Comparison of ENCODE assay signal across 10 cellular contexts in genomic region chr7:151008143-151008510, GRCh38. TPM values are rescaled to one million over a fixed set of nuclear protein-coding genes. Genes with fewer than 3 reads are reported as not detected.
DNase-seq lines count a peak whose midpoint lies in the region; ATAC-seq and TF ChIP-seq lines count a peak whose summit lies in the region.
"Had no signal": no experiment of that assay in that cellular context is flagged by ENCODE, and none has a peak within 500 bp of the region (broad histone marks: within the 10 kb centered on the region; RNA-seq: fewer than 3 reads in every experiment).

No MANE protein-coding gene starts in this region.

- ATAC-seq in activated naive CD8-positive, alpha-beta T cell treated with anti-CD3 and anti-CD28 coated beads, Interleukin-2, amount 50 U/mL, for 24 hours = no peak
- ATAC-seq in GM18907 (IDR thresholded peaks at IDR 0.05; ENCODE audit: unreplicated experiment) = no peak

- H3K4me1 ChIP-seq in ACC112 (ENCODE audit: control insufficient read depth, insufficient read depth, low read length, unreplicated experiment) (peaks cover 11% of the 10 kb centered on the region), liver (ENCODE audit: control insufficient read depth in 4 of 4, insufficient read depth in 4 of 4, low read length in 3 of 4) (peaks cover 2 to 26% (median 8%) of the 10 kb centered on the region in 4 donors)

- DNase-seq in Jurkat, Clone E6-1 (ENCODE audit: low read depth, low spot score) = peak; percentile 84
- no peak for DNase-seq in activated naive CD8-positive, alpha-beta T cell treated with anti-CD3 and anti-CD28 coated beads, Interleukin-2, amount 50 U/mL, for 24 hours
- DNase-seq in HK-2 (ENCODE audit: unreplicated experiment) (no peak), dedifferentiated amniotic fluid mesenchymal stem cell (ENCODE audit: extremely low spot score) (no peak), DMS79 (lab: John Stamatoyannopoulos, UW) (no peak)

- H3K4me3 ChIP-seq in ACC112 (ENCODE audit: low read depth, low read length) = peak overlapping the region; percentile 51
- H3K4me3 ChIP-seq in Jurkat, Clone E6-1 (ENCODE audit: low read length) = peak overlapping the region; percentile 57
- peak overlapping the region in 1 of 3 donors; percentile 8 for H3K4me3 ChIP-seq in liver (ENCODE audit: low read depth in 1 of 3, low read length in 3 of 3)
- H3K4me3 ChIP-seq: SK-N-MC had no signal

- peaks cover 6% of the 10 kb centered on the region; the same call in 1 of the 2 replicates for H3K27me3 ChIP-seq in ACC112 (ENCODE audit: insufficient read depth, low read length)
- H3K27me3 ChIP-seq in liver (ENCODE audit: control insufficient read depth in 4 of 4, insufficient read depth in 4 of 4, low read length in 3 of 4) = peaks cover 0 to 4% (median 0%) of the 10 kb centered on the region in 4 donors

- TF ChIP-seq CTCF in liver (IDR thresholded peaks at IDR 0.05; ENCODE audit: low read depth, low read length, missing input control) = no peak

- peaks cover 42% of the 10 kb centered on the region for H3K4me1 Mint-ChIP-seq in activated naive CD8-positive, alpha-beta T cell treated with anti-CD3 and anti-CD28 coated beads, Interleukin-2, amount 50 U/mL, for 24 hours

- H3K27ac Mint-ChIP-seq in activated naive CD8-positive, alpha-beta T cell treated with anti-CD3 and anti-CD28 coated beads, Interleukin-2, amount 50 U/mL, for 24 hours = peak overlapping the region; percentile 8

- H3K36me3 ChIP-seq in ACC112 (ENCODE audit: insufficient read depth, low read length) (no peaks in the 10 kb centered on the region), liver (ENCODE audit: control insufficient read depth in 4 of 4, insufficient read depth in 3 of 4, low read depth in 1 of 4, low read length in 3 of 4) (no peaks in the 10 kb centered on the region)

- H3K9ac ChIP-seq in liver (ENCODE audit: low read depth in 1 of 2, low read length in 2 of 2) = no peak overlapping the region
- H3K9ac ChIP-seq: KMS-11 had no signal

- H3K9me3 Mint-ChIP-seq in activated naive CD8-positive, alpha-beta T cell treated with anti-CD3 and anti-CD28 coated beads, Interleukin-2, amount 50 U/mL, for 24 hours = no peaks in the 10 kb centered on the region

- peak overlapping the region; percentile 73 for H3K4me3 Mint-ChIP-seq in activated naive CD8-positive, alpha-beta T cell treated with anti-CD3 and anti-CD28 coated beads, Interleukin-2, amount 50 U/mL, for 24 hours

- no peaks in the 10 kb centered on the region for H3K9me3 ChIP-seq in liver (ENCODE audit: control insufficient read depth in 4 of 4, low read length in 3 of 4)

- no peak overlapping the region for H2AFZ ChIP-seq in ACC112 (ENCODE audit: low read length, unreplicated experiment)

- H3K27me3 Mint-ChIP-seq in activated naive CD8-positive, alpha-beta T cell treated with anti-CD3 and anti-CD28 coated beads, Interleukin-2, amount 50 U/mL, for 24 hours = no peaks in the 10 kb centered on the region

- no peak for TF ChIP-seq RAD21 in liver (IDR thresholded peaks at IDR 0.05)

- H3K27ac ChIP-seq in ACC112 (ENCODE audit: low read depth, low read length) = no peak overlapping the region
- H3K27ac ChIP-seq in liver (ENCODE audit: low read depth in 1 of 2, low read length in 2 of 2) = peak overlapping the region; percentile 28 to 66
- H3K27ac ChIP-seq: KMS-11, SK-N-MC had no signal

- WGBS in liver = 63% methylated on average over 11 of the region's 11 CpGs

- no peaks in the 10 kb centered on the region for H3K79me2 ChIP-seq in ACC112 (ENCODE audit: control insufficient read depth, insufficient read depth, low read length, unreplicated experiment)

- no peaks in the 10 kb centered on the region for H3K36me3 Mint-ChIP-seq in activated naive CD8-positive, alpha-beta T cell treated with anti-CD3 and anti-CD28 coated beads, Interleukin-2, amount 50 U/mL, for 24 hours (ENCODE audit: low read depth)

TF ChIP-seq in liver, 16 proteins besides CTCF, POLR2A, EP300 and RAD21:
- peak; percentile 46 for TF ChIP-seq MAX (IDR thresholded peaks at IDR 0.05)
- TF ChIP-seq GABPA (IDR thresholded peaks at IDR 0.05 in 1 of 2, conservative IDR thresholded peaks at IDR 0.05 in 1 of 2) = no peak

RNA-seq across cellular contexts. Expression of gene ATG9B, which starts 16.2 kb away (rescaled TPM):
- 14.9 TPM for polyA plus RNA-seq in Jurkat, Clone E6-1 (2012; ENCODE audit: insufficient read depth, insufficient read length)
- total RNA-seq in liver = not detected
- polyA plus RNA-seq in liver = under 1 TPM in 1 of 2 donors, not detected in 1; 0.61 TPM

RNA-seq across cellular contexts. Expression of gene NOS3, which starts 17.3 kb away (rescaled TPM):
- polyA plus RNA-seq in Jurkat, Clone E6-1 (2012; ENCODE audit: insufficient read depth, insufficient read length) = 8.5 TPM
- total RNA-seq in liver = 1 to 10 TPM; 5.4 to 6.1 TPM
- 1 to 10 TPM; 1.6 to 4.9 TPM for polyA plus RNA-seq in liver

RNA-seq across cellular contexts. Expression of gene ABCB8, which starts 20.1 kb away (rescaled TPM):
- 47.9 TPM for polyA plus RNA-seq in Jurkat, Clone E6-1 (2012; ENCODE audit: insufficient read depth, insufficient read length)
- total RNA-seq in liver = 10 to 100 TPM; 12.4 to 28.3 TPM
- 10 to 100 TPM; 16.7 to 30.2 TPM for polyA plus RNA-seq in liver

RNA-seq across cellular contexts. Expression of gene KCNH2, which starts 30.0 kb away (rescaled TPM):
- polyA plus RNA-seq in Jurkat, Clone E6-1 (2012; ENCODE audit: insufficient read depth, insufficient read length) = 43.6 TPM
- 10 to 100 TPM in 1 of 2 donors, under 1 TPM in 1; 0.33 to 74.6 TPM for total RNA-seq in liver
- under 1 TPM in 1 of 2 donors, not detected in 1; 0.18 TPM for polyA plus RNA-seq in liver

RNA-seq across cellular contexts. Expression of gene ASIC3, which starts 40.2 kb away (rescaled TPM):
- 7.9 TPM for polyA plus RNA-seq in Jurkat, Clone E6-1 (2012; ENCODE audit: insufficient read depth, insufficient read length)
- 1 to 10 TPM in 1 of 2 donors, under 1 TPM in 1; 0.05 to 1.0 TPM for total RNA-seq in liver
- under 1 TPM; 0.22 to 0.55 TPM for polyA plus RNA-seq in liver
